In genomic region chr2:55047677-55048299, GRCh38 we compare ENCODE assay signal across 8 cellular contexts. TPM values are rescaled to one million over a fixed set of nuclear protein-coding genes. Genes with fewer than 3 reads are reported as not detected.
DNase-seq lines count a peak whose midpoint lies in the region; ATAC-seq and TF ChIP-seq lines count a peak whose summit lies in the region.

No MANE protein-coding gene starts in this region.

- CTCF ChIA-PET in AG04449 (lab: Yijun Ruan, JAX), result interaction anchor here (0.6 to 4.6 kb wide), 30 partner anchors 11 to 149 kb away, joined by 3 to 115 read pairs (median 4); no protein-coding TSS in a partner anchor

- H3K27me3 Mint-ChIP-seq in GM23338 (ENCODE audit: insufficient read depth, low read depth, poor library complexity), result peaks cover 17% of the 10 kb centered on the region

- H3K27me3 ChIP-seq in GM23338 (ENCODE audit: insufficient read depth), result no peaks in the 10 kb centered on the region
- H3K27me3 ChIP-seq in ectodermal cell (ENCODE audit: control insufficient read depth, insufficient read depth, low read length, poor library complexity, severe bottlenecking), result no peaks in the 10 kb centered on the region
- H3K27me3 ChIP-seq in muscle layer of duodenum (ENCODE audit: low read depth, low read length), result no peaks in the 10 kb centered on the region

- H3K27ac ChIP-seq in GM23338 (ENCODE audit: low read depth), result no peak overlapping the region
- no peak overlapping the region for H3K27ac ChIP-seq in ectodermal cell (ENCODE audit: insufficient read depth, low read depth, low read length, poor library complexity, severe bottlenecking)
- H3K27ac ChIP-seq in muscle layer of duodenum (ENCODE audit: low read length), result peak overlapping the region; percentile 99

- H3K36me3 ChIP-seq in GM23338 (ENCODE audit: insufficient read depth) (no peaks in the 10 kb centered on the region; the same call in 1 of the 2 replicates), ectodermal cell (ENCODE audit: control insufficient read depth, insufficient read depth, low read length) (no peaks in the 10 kb centered on the region), muscle layer of duodenum (ENCODE audit: control insufficient read depth in 1 of 2, insufficient read depth in 2 of 2, low read length in 2 of 2) (peaks cover 0 to 17% of the 10 kb centered on the region in 2 donors)

- H3F3A ChIP-seq in GM23338 (replicated peaks; ENCODE audit: low read depth), result no peaks in the 10 kb centered on the region; the same call in 1 of the 2 replicates

- no peak overlapping the region for H2AFZ ChIP-seq in GM23338

- H3K9me2 ChIP-seq in GM23338 (ENCODE audit: insufficient read depth), result no peaks in the 10 kb centered on the region

- H3K4me1 Mint-ChIP-seq in GM23338, result peaks cover 39% of the 10 kb centered on the region

- H3K9me3 Mint-ChIP-seq in GM23338, result no peaks in the 10 kb centered on the region

- no peak overlapping the region for H3K27ac Mint-ChIP-seq in GM23338

- H3K4me1 ChIP-seq in GM23338 (ENCODE audit: insufficient read depth) (peaks cover 49% of the 10 kb centered on the region), ectodermal cell (ENCODE audit: control insufficient read depth, insufficient read depth, low read length) (peaks cover 5% of the 10 kb centered on the region), muscle layer of duodenum (ENCODE audit: control insufficient read depth in 1 of 2, insufficient read depth in 2 of 2, low read length in 2 of 2) (peaks cover 8 to 38% of the 10 kb centered on the region in 2 donors)

- DNase-seq in AG04449 (ENCODE audit: low read depth, low spot score) (no peak), GM23338 (ENCODE audit: low spot score) (no peak), SIG-M5 treated with dmso at 0.1 percent for 504 hours (lab: John Stamatoyannopoulos, UW; ENCODE audit: unreplicated experiment) (peak; percentile 94), posterior vena cava (ENCODE audit: low spot score) (no peak), NCI-H2107 (lab: John Stamatoyannopoulos, UW) (no peak)

- peaks cover 10% of the 10 kb centered on the region; the same call in 1 of the 3 replicates for H3K36me3 Mint-ChIP-seq in GM23338 (ENCODE audit: low read depth)

- H3K4me3 ChIP-seq in AG04449 (ENCODE audit: low read depth, low read length) (peak overlapping the region; percentile 92), GM23338 (peak overlapping the region; percentile 90), ectodermal cell (ENCODE audit: insufficient read depth, low read depth, low read length) (peak overlapping the region; percentile 95), muscle layer of duodenum (ENCODE audit: low read depth in 1 of 2, low read length in 2 of 2) (peak overlapping the region; percentile 76 to 94)

- intact Hi-C loops in posterior vena cava (cut with DNase I), result loop anchor here (2.0 to 10.0 kb wide), 3 partner anchors 121 to 143 kb away; no protein-coding TSS in a partner anchor

- TF ChIP-seq POLR2A in GM18505 (IDR thresholded peaks at IDR 0.05; ENCODE audit: borderline replicate concordance, extremely low read depth, insufficient read depth, insufficient read length), result no peak

- peaks cover 67% of the 10 kb centered on the region for H3K79me2 ChIP-seq in GM23338 (replicated peaks; ENCODE audit: insufficient read depth)

- POLR2A ChIA-PET in AG04449 (lab: Yijun Ruan, JAX), result interaction anchor here (1.1 to 4.7 kb wide), 7 partner anchors 54 to 185 kb away, joined by 3 to 84 read pairs (median 4); partner anchors contain the start of genes CLHC1 and RPS27A

- WGBS in ectodermal cell, 2 experiments, result 58 to 75% methylated on average over 6 to 9 of the region's 9 CpGs

- no peak for TF ChIP-seq CTCF in AG04449 (IDR thresholded peaks at IDR 0.05; ENCODE audit: insufficient read depth, low read length, missing control alignments)
- no peak for TF ChIP-seq CTCF in GM23338 (conservative IDR thresholded peaks at IDR 0.05; ENCODE audit: low read depth in 2 of 2)

- H3K4me2 ChIP-seq in GM23338, result peak overlapping the region; percentile 83

- no peak for ATAC-seq in GM23338
- no peak for ATAC-seq in GM18505 (IDR thresholded peaks at IDR 0.05; ENCODE audit: unreplicated experiment)

- peak overlapping the region; percentile 97 for H3K4me3 Mint-ChIP-seq in GM23338

- peaks cover 41% of the 10 kb centered on the region for H4K20me1 ChIP-seq in GM23338 (replicated peaks; ENCODE audit: insufficient read depth)

- no peaks in the 10 kb centered on the region for H3K9me3 ChIP-seq in ectodermal cell (ENCODE audit: control insufficient read depth, low read length)
- no peaks in the 10 kb centered on the region for H3K9me3 ChIP-seq in muscle layer of duodenum (ENCODE audit: control insufficient read depth in 1 of 2, low read length in 2 of 2)

TF ChIP-seq in GM23338, 12 proteins besides CTCF, POLR2A, EP300 and RAD21 (continues in another document):
- TF ChIP-seq JUNB (IDR thresholded peaks at IDR 0.05; ENCODE audit: unreplicated experiment) (no peak), ZNF114 (CRISPR knock-in tag; IDR thresholded peaks at IDR 0.05) (no peak), ZNF462 (CRISPR knock-in tag; IDR thresholded peaks at IDR 0.05) (no peak), POLR2AphosphoS5 (IDR thresholded peaks at IDR 0.05; ENCODE audit: low read depth) (no peak)

RNA-seq across cellular contexts. Expression of gene RTN4, which starts 2.5 kb away (rescaled TPM):
- total RNA-seq in GM23338 (2014; rRNA removed; shearing (Covaris generic)), result 221 and 244 TPM in 2 replicates
- 218 and 221 TPM in 2 replicates for polyA plus RNA-seq in GM23338 (2016; fragmentation: Nextera tagmentation; extraction: Ambion mirVana)
- 193 TPM for polyA plus RNA-seq in ectodermal cell (2013, experiment 1 of 4)
- 204 TPM for polyA plus RNA-seq in ectodermal cell (2013, experiment 2 of 4)
- polyA plus RNA-seq in ectodermal cell (2013, experiment 3 of 4), result 167 TPM
- polyA plus RNA-seq in ectodermal cell (2013, experiment 4 of 4), result 192 TPM
- total RNA-seq in posterior vena cava, result 100 to 1,000 TPM; 324 to 410 TPM
